ENCODE assay signal across 27 cellular contexts in the genomic region with DNA sequence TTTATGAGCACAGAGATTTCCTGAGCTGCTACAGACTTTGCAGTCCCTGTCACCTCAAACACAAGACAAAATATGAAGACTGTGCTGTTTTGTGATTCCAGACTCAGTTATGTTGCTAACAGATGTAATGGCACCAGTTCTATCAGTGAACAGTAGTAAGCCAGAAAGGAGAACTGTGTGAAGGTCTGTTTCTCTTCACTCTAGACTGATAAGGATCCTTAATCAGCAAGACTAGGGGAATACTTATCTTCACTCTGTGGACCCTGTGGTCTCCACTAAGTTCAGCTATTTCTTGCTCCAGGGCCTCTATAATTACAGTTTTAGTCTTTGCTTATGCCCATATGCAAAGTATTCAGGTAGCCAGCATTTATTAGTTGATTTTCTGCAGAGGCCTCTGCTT.
"Had no signal": no experiment of that assay in that cellular context is flagged by ENCODE, and none has a peak within 500 bp of the region (broad histone marks: within the 10 kb centered on the region; RNA-seq: fewer than 3 reads in every experiment).

No MANE protein-coding gene starts in this region.

- H3K36me3 ChIP-seq: gastrocnemius medialis, ovary, sigmoid colon, spleen, tibial nerve, upper lobe of right lung, vagina had no signal

- H3K4me1 ChIP-seq: gastrocnemius medialis, psoas muscle, sigmoid colon, spleen, testis, tibial nerve, upper lobe of right lung, vagina had no signal

- ATAC-seq: gastrocnemius medialis; left lobe of liver; naive thymus-derived CD8-positive, alpha-beta T cell; psoas muscle; right cardiac atrium; stimulated activated memory B cell treated with anti-CD40 and anti-IgM and Interleukin-4, amounts not matched to agents 10 μg/mL and 1 μg/mL and 100 μg/mL, for 72 hours; stimulated activated naive CD8-positive, alpha-beta T cell treated with anti-CD3 and anti-CD28 coated beads, Interleukin-15, Interleukin-2, amounts not matched to agents 100 U/mL and 50 U/mL, for 24 hours; upper lobe of right lung had no signal

- H3K4me1 Mint-ChIP-seq: memory B cell; naive thymus-derived CD8-positive, alpha-beta T cell; nephron progenitor cell; stimulated activated memory B cell treated with anti-CD40 and anti-IgM and Interleukin-4, amounts not matched to agents 10 μg/mL and 1 μg/mL and 100 μg/mL, for 72 hours had no signal

- H3K27me3 ChIP-seq: gastrocnemius medialis, hepatocyte, ovary, sigmoid colon, testis, tibial nerve, upper lobe of right lung, vagina had no signal

- H3K4me2 ChIP-seq: hepatocyte had no signal

- H3K9me3 Mint-ChIP-seq: memory B cell; nephron progenitor cell; stimulated activated memory B cell treated with anti-CD40 and anti-IgM and Interleukin-4, amounts not matched to agents 10 μg/mL and 1 μg/mL and 100 μg/mL, for 72 hours had no signal

- H3K27ac Mint-ChIP-seq: memory B cell; naive thymus-derived CD8-positive, alpha-beta T cell; stimulated activated memory B cell treated with anti-CD40 and anti-IgM and Interleukin-4, amounts not matched to agents 10 μg/mL and 1 μg/mL and 100 μg/mL, for 72 hours had no signal

- H2AFZ ChIP-seq: hepatocyte had no signal

- DNase-seq: dorsolateral prefrontal cortex; effector CD4-positive, alpha-beta T cell; gastrocnemius medialis; head of caudate nucleus; kidney; midbrain; naive thymus-derived CD8-positive, alpha-beta T cell; nephron progenitor cell; occipital lobe; ovary; posterior cingulate gyrus; psoas muscle; right cardiac atrium; sigmoid colon; spleen; stimulated activated CD4-positive, alpha-beta T cell treated with anti-CD3 and anti-CD28 coated beads, Interleukin-4, amount 100 ng/mL, for 4 hours; stimulated activated naive CD8-positive, alpha-beta T cell treated with anti-CD3 and anti-CD28 coated beads, Interleukin-15, Interleukin-2, amounts not matched to agents 100 U/mL and 50 U/mL, for 24 hours; substantia nigra; testis; upper lobe of right lung had no signal

- H3K36me3 Mint-ChIP-seq: memory B cell; naive thymus-derived CD8-positive, alpha-beta T cell; stimulated activated memory B cell treated with anti-CD40 and anti-IgM and Interleukin-4, amounts not matched to agents 10 μg/mL and 1 μg/mL and 100 μg/mL, for 72 hours had no signal

- H3K79me2 ChIP-seq: hepatocyte had no signal

- H3K4me3 ChIP-seq: dorsolateral prefrontal cortex, gastrocnemius medialis, hepatocyte, lung, ovary, psoas muscle, sigmoid colon, spleen, testis, tibial nerve, upper lobe of right lung, vagina had no signal

- H3K27ac ChIP-seq: dorsolateral prefrontal cortex, gastrocnemius medialis, hepatocyte, ovary, psoas muscle, sigmoid colon, spleen, testis, tibial nerve, upper lobe of right lung, vagina had no signal

- H3K9me3 ChIP-seq: gastrocnemius medialis, ovary, psoas muscle, sigmoid colon, spleen, testis, tibial nerve, upper lobe of right lung, vagina had no signal

- H3K4me3 Mint-ChIP-seq: memory B cell; naive thymus-derived CD8-positive, alpha-beta T cell; nephron progenitor cell; stimulated activated memory B cell treated with anti-CD40 and anti-IgM and Interleukin-4, amounts not matched to agents 10 μg/mL and 1 μg/mL and 100 μg/mL, for 72 hours had no signal
